ENCODE assay signal across 13 cellular contexts in genomic region chr5:17951392-17952169, GRCh38.
DNase-seq lines count a peak whose midpoint lies in the region; ATAC-seq and FAIRE-seq lines count a peak whose summit lies in the region.
"Had no signal": no experiment of that assay in that cellular context is flagged by ENCODE, and none has a peak within 500 bp of the region (broad histone marks: within the 10 kb centered on the region; RNA-seq: fewer than 3 reads in every experiment).

No MANE protein-coding gene starts in this region.

- H3K27me3 Mint-ChIP-seq in stimulated activated naive CD8-positive, alpha-beta T cell treated with anti-CD3 and anti-CD28 coated beads, Interleukin-15, amount 100 ng/mL, for 72 hours: no peaks in the 10 kb centered on the region

- H3K4me1 Mint-ChIP-seq in stimulated activated naive CD8-positive, alpha-beta T cell treated with anti-CD3 and anti-CD28 coated beads, Interleukin-15, amount 100 ng/mL, for 72 hours: no peaks in the 10 kb centered on the region

- no peak for FAIRE-seq in small intestine (lab: Jason Lieb, UNC)
- FAIRE-seq: GM12892 had no signal

- H3K9me3 ChIP-seq in small intestine (ENCODE audit: control insufficient read depth, low read depth): peaks cover 2% of the 10 kb centered on the region

- DNase-seq in ELF-1 (ENCODE audit: low read depth, low spot score) (peak; percentile 95), NAMALWA (ENCODE audit: low spot score) (peak; percentile 36), SHP77 treated with DMSO at 0.1 percent for 48 hours (lab: John Stamatoyannopoulos, UW) (peak; percentile 64), iPS-NIHi11 (ENCODE audit: low spot score) (peak; percentile 16), small intestine (no peak)
- DNase-seq in stimulated activated naive CD8-positive, alpha-beta T cell treated with anti-CD3 and anti-CD28 coated beads, Interleukin-15, amount 100 ng/mL, for 72 hours: no peak
- DNase-seq: anterior cingulate cortex, NCI-H510A, T-helper 9 cell had no signal

- no peak overlapping the region for H3K4me3 ChIP-seq in small intestine (ENCODE audit: low read depth in 1 of 2, low read length in 2 of 2)

- H3K4me1 ChIP-seq in small intestine (ENCODE audit: control insufficient read depth in 2 of 2, insufficient read depth in 1 of 2, low read depth in 1 of 2, low read length in 1 of 2): no peaks in the 10 kb centered on the region

- H3K27ac Mint-ChIP-seq in stimulated activated naive CD8-positive, alpha-beta T cell treated with anti-CD3 and anti-CD28 coated beads, Interleukin-15, amount 100 ng/mL, for 72 hours: no peak overlapping the region

- 65 to 72% (median 67%) methylated on average over 9 of the region's 9 CpGs for WGBS in small intestine, 3 donors

- H3K27ac ChIP-seq in small intestine (ENCODE audit: low read depth in 1 of 2, low read length in 1 of 2): no peak overlapping the region

- no peaks in the 10 kb centered on the region for H3K27me3 ChIP-seq in small intestine (ENCODE audit: control insufficient read depth in 2 of 2, insufficient read depth in 2 of 2, low read length in 2 of 2)

- no peak overlapping the region for H3K4me3 Mint-ChIP-seq in stimulated activated naive CD8-positive, alpha-beta T cell treated with anti-CD3 and anti-CD28 coated beads, Interleukin-15, amount 100 ng/mL, for 72 hours

- ATAC-seq in stimulated activated naive CD8-positive, alpha-beta T cell treated with anti-CD3 and anti-CD28 coated beads, Interleukin-15, amount 100 ng/mL, for 72 hours: no peak
- ATAC-seq in HG03565 (IDR thresholded peaks at IDR 0.05; ENCODE audit: unreplicated experiment): no peak
- no peak for ATAC-seq in GM18861 (IDR thresholded peaks at IDR 0.05; ENCODE audit: unreplicated experiment)
- ATAC-seq: sciatic nerve had no signal

- peaks cover 25 to 29% of the 10 kb centered on the region in 2 donors for H3K9me3 Mint-ChIP-seq in stimulated activated naive CD8-positive, alpha-beta T cell treated with anti-CD3 and anti-CD28 coated beads, Interleukin-15, amount 100 ng/mL, for 72 hours

- H3K36me3 ChIP-seq in small intestine (ENCODE audit: control insufficient read depth in 2 of 2, insufficient read depth in 2 of 2, low read length in 2 of 2): no peaks in the 10 kb centered on the region

Comparison
In these comparisons a context has a peak if more than half of its experiments do, and no peak if none do; other contexts are left out.
1. DNase-seq: peak in ELF-1 (single experiment), NAMALWA (single experiment), SHP77 treated with DMSO at 0.1 percent for 48 hours (single experiment) and iPS-NIHi11 (single experiment); none in stimulated activated naive CD8-positive, alpha-beta T cell treated with anti-CD3 and anti-CD28 coated beads, Interleukin-15, amount 100 ng/mL, for 72 hours (0 of 2) and small intestine (single experiment).